10 cellular contexts compared by ENCODE assay signal in genomic region chr1:228073870-228074545, GRCh38. TPM values are rescaled to one million over a fixed set of nuclear protein-coding genes. Genes with fewer than 3 reads are reported as not detected.
DNase-seq lines count a peak whose midpoint lies in the region; ATAC-seq and TF ChIP-seq lines count a peak whose summit lies in the region.
"Had no signal": no experiment of that assay in that cellular context is flagged by ENCODE, and none has a peak within 500 bp of the region (broad histone marks: within the 10 kb centered on the region; RNA-seq: fewer than 3 reads in every experiment).

No MANE protein-coding gene starts in this region.

- H3K4me1 ChIP-seq in CD8-positive, alpha-beta T cell (ENCODE audit: insufficient read depth, low read length), result no peaks in the 10 kb centered on the region

- no peaks in the 10 kb centered on the region; the same call in 1 of the 2 replicates for H3K9me3 ChIP-seq in AG04450 (ENCODE audit: control insufficient read depth, insufficient read depth, low read length)
- no peaks in the 10 kb centered on the region for H3K9me3 ChIP-seq in T-helper 17 cell (ENCODE audit: control insufficient read depth, low read length, poor library complexity, severe bottlenecking)
- H3K9me3 ChIP-seq in CD8-positive, alpha-beta T cell (ENCODE audit: low read length), result no peaks in the 10 kb centered on the region

- H3K27me3 Mint-ChIP-seq in T-helper 17 cell, result no peaks in the 10 kb centered on the region
- H3K27me3 Mint-ChIP-seq in CD8-positive, alpha-beta T cell (ENCODE audit: low read depth), result no peaks in the 10 kb centered on the region

- no peaks in the 10 kb centered on the region for H3K36me3 Mint-ChIP-seq in T-helper 17 cell (ENCODE audit: low read depth)
- no peaks in the 10 kb centered on the region for H3K36me3 Mint-ChIP-seq in CD8-positive, alpha-beta T cell

- peaks cover 29% of the 10 kb centered on the region for H3K4me1 Mint-ChIP-seq in T-helper 17 cell
- peaks cover 11% of the 10 kb centered on the region for H3K4me1 Mint-ChIP-seq in CD8-positive, alpha-beta T cell (ENCODE audit: low read depth)
- H3K4me1 Mint-ChIP-seq: neural crest cell had no signal

- H3K27ac Mint-ChIP-seq in T-helper 17 cell, result no peak overlapping the region
- H3K27ac Mint-ChIP-seq in CD8-positive, alpha-beta T cell, result no peak overlapping the region

- no peak for DNase-seq in AG04450 (ENCODE audit: low read depth, low spot score)
- no peak for DNase-seq in GM20000 (ENCODE audit: low spot score)
- peak; percentile 45 for DNase-seq in RPMI7951 (ENCODE audit: low read depth)
- DNase-seq in islet precursor cell, result peak; percentile 67
- DNase-seq in T-helper 17 cell, result no peak
- no peak for DNase-seq in CD8-positive, alpha-beta T cell
- DNase-seq: T-helper 9 cell had no signal

- no peaks in the 10 kb centered on the region for H3K36me3 ChIP-seq in CD8-positive, alpha-beta T cell (ENCODE audit: insufficient read depth, low read length)

- CTCF ChIA-PET in AG04450 (lab: Charles Lee), result no interaction called here
- CTCF ChIA-PET in CD8-positive, alpha-beta T cell (lab: Charles Lee), result interaction anchor here (0.6 kb wide), 1 partner anchor 1492 kb away, joined by 3 read pairs; no protein-coding TSS in a partner anchor

- intact Hi-C loops in CD8-positive, alpha-beta T cell (cut with DNase I, micrococcal nuclease), result no loop called here

- no peak overlapping the region for H3K4me3 Mint-ChIP-seq in T-helper 17 cell
- H3K4me3 Mint-ChIP-seq in CD8-positive, alpha-beta T cell, result no peak overlapping the region
- H3K4me3 Mint-ChIP-seq: neural crest cell had no signal

- H3K27ac ChIP-seq in AG04450 (ENCODE audit: low read depth, low read length), result no peak overlapping the region
- no peak overlapping the region for H3K27ac ChIP-seq in CD8-positive, alpha-beta T cell (ENCODE audit: low read depth, low read length)

- peaks cover 14% of the 10 kb centered on the region for H3K27me3 ChIP-seq in AG04450 (ENCODE audit: control insufficient read depth, insufficient read depth, low read length)
- H3K27me3 ChIP-seq in CD8-positive, alpha-beta T cell (ENCODE audit: insufficient read depth, low read length), result no peaks in the 10 kb centered on the region

- no peak for ATAC-seq in HG03135 (IDR thresholded peaks at IDR 0.05; ENCODE audit: unreplicated experiment)
- ATAC-seq in T-helper 17 cell, result no peak
- no peak for ATAC-seq in HG03571 (IDR thresholded peaks at IDR 0.05; ENCODE audit: unreplicated experiment)
- ATAC-seq in CD8-positive, alpha-beta T cell, result no peak

- TF ChIP-seq CTCF in AG04450 (IDR thresholded peaks at IDR 0.05; ENCODE audit: low read depth, low read length) (peak; percentile 4; the same call in 1 of the 2 replicates), GM20000 (IDR thresholded peaks at IDR 0.05; ENCODE audit: extremely low read depth, missing control alignments) (peak; percentile 35)
- no peak for TF ChIP-seq CTCF in CD8-positive, alpha-beta T cell (IDR thresholded peaks at IDR 0.05)

- POLR2A ChIA-PET in AG04450 (lab: Yijun Ruan, JAX), result no interaction called here
- POLR2A ChIA-PET in CD8-positive, alpha-beta T cell (lab: Charles Lee), result no interaction called here

- no peak overlapping the region for H3K4me3 ChIP-seq in AG04450 (ENCODE audit: low read depth, low read length)
- H3K4me3 ChIP-seq in CD8-positive, alpha-beta T cell (ENCODE audit: low read depth, low read length), result no peak overlapping the region

- H3K9me3 Mint-ChIP-seq in CD8-positive, alpha-beta T cell, result no peaks in the 10 kb centered on the region
- H3K9me3 Mint-ChIP-seq: neural crest cell had no signal

RNA-seq across cellular contexts. Expression of gene ARF1, which starts 8.5 kb away (rescaled TPM):
- 445 and 528 TPM in 2 replicates for polyA plus RNA-seq in AG04450 (2011; rRNA removed)
- 703 and 979 TPM in 2 replicates for polyA minus RNA-seq in AG04450 (2011; rRNA and poly(A)+ RNA removed)
- 163 and 218 TPM in 2 replicates for total RNA-seq in RPMI7951 (2014; rRNA removed; shearing (Covaris generic))
- 100 to 1,000 TPM; 325 to 382 TPM for total RNA-seq in T-helper 17 cell
- total RNA-seq in CD8-positive, alpha-beta T cell, result 100 to 1,000 TPM; 375 to 381 TPM

RNA-seq across cellular contexts. Expression of gene C1orf35, which starts 29.1 kb away (rescaled TPM):
- polyA plus RNA-seq in AG04450 (2011; rRNA removed), result 3.6 and 4.4 TPM in 2 replicates
- 0.51 and 0.70 TPM in 2 replicates for polyA minus RNA-seq in AG04450 (2011; rRNA and poly(A)+ RNA removed)
- 7.8 and 8.6 TPM in 2 replicates for total RNA-seq in RPMI7951 (2014; rRNA removed; shearing (Covaris generic))
- total RNA-seq in T-helper 17 cell, result 10 to 100 TPM; 20.9 to 21.6 TPM
- total RNA-seq in CD8-positive, alpha-beta T cell, result 10 to 100 TPM; 28.4 to 30.2 TPM

RNA-seq across cellular contexts. Expression of gene MRPL55, which starts 35.1 kb away (rescaled TPM):
- 33.4 and 52.9 TPM in 2 replicates for polyA plus RNA-seq in AG04450 (2011; rRNA removed)
- polyA minus RNA-seq in AG04450 (2011; rRNA and poly(A)+ RNA removed), result 11.7 and 13.5 TPM in 2 replicates
- 63.2 and 83.0 TPM in 2 replicates for total RNA-seq in RPMI7951 (2014; rRNA removed; shearing (Covaris generic))
- total RNA-seq in T-helper 17 cell, result 10 to 100 TPM; 55.2 to 59.9 TPM
- 10 to 100 TPM; 90.2 to 90.7 TPM for total RNA-seq in CD8-positive, alpha-beta T cell

Comparison
In these comparisons a context has a peak if more than half of its experiments do, and no peak if none do; other contexts are left out.
1. DNase-seq: peak in RPMI7951 (single experiment) and islet precursor cell (single experiment); none in AG04450 (single experiment), GM20000 (single experiment), T-helper 17 cell (0 of 3) and CD8-positive, alpha-beta T cell (0 of 7).